In genomic region chr3:107982165-107982564, GRCh38 we compare ENCODE assay signal across 25 cellular contexts.
DNase-seq lines count a peak whose midpoint lies in the region; ATAC-seq, FAIRE-seq and TF ChIP-seq lines count a peak whose summit lies in the region.
"Had no signal": no experiment of that assay in that cellular context is flagged by ENCODE, and none has a peak within 500 bp of the region (broad histone marks: within the 10 kb centered on the region; RNA-seq: fewer than 3 reads in every experiment).

No MANE protein-coding gene starts in this region.

- no peaks in the 10 kb centered on the region for H3K79me2 ChIP-seq in astrocyte (ENCODE audit: insufficient read depth, low read length)

- H4K20me1 ChIP-seq in astrocyte (ENCODE audit: insufficient read depth, low read length): no peaks in the 10 kb centered on the region

- 20 to 29% methylated on average over 1 of the region's 1 CpG for WGBS in heart right ventricle, 2 donors

- ATAC-seq in heart right ventricle: no peak
- peak; percentile 53 for ATAC-seq in left colon
- no peak for ATAC-seq in GM18520 (IDR thresholded peaks at IDR 0.05; ENCODE audit: unreplicated experiment)

- peaks cover 4% of the 10 kb centered on the region for H3K4me1 Mint-ChIP-seq in astrocyte (ENCODE audit: low read depth, unreplicated experiment)

- intact Hi-C loops in heart right ventricle (cut with DNase I): loop anchor here in 1 of 10 donors (10.0 kb wide), 1 partner anchor 243 kb away; the partner anchor contains the start of gene IFT57
- intact Hi-C loops in cardiac septum (cut with DNase I): no loop called here
- intact Hi-C loops in left colon (cut with DNase I, micrococcal nuclease): no loop called here

- no peaks in the 10 kb centered on the region for H3K27me3 ChIP-seq in heart right ventricle
- no peaks in the 10 kb centered on the region for H3K27me3 ChIP-seq in astrocyte (ENCODE audit: insufficient read depth, low read length)

- H3K27ac Mint-ChIP-seq in astrocyte (ENCODE audit: unreplicated experiment): no peak overlapping the region
- H3K27ac Mint-ChIP-seq: activated B cell treated with CpG ODN at 0.5 μM for 24 hours had no signal

- H3K4me1 ChIP-seq in heart right ventricle (peaks cover 7 to 53% (median 24%) of the 10 kb centered on the region in 9 donors), astrocyte (ENCODE audit: insufficient read depth, low read length) (peaks cover 11% of the 10 kb centered on the region)

- no peaks in the 10 kb centered on the region for H3K36me3 ChIP-seq in heart right ventricle
- H3K36me3 ChIP-seq in astrocyte (ENCODE audit: insufficient read depth, low read length): no peaks in the 10 kb centered on the region
- H3K36me3 ChIP-seq: lower lobe of right lung had no signal

- peaks cover 6% of the 10 kb centered on the region for H3K27me3 Mint-ChIP-seq in astrocyte (ENCODE audit: low read depth, unreplicated experiment)
- H3K27me3 Mint-ChIP-seq: activated B cell treated with CpG ODN at 0.5 μM for 24 hours; activated naive CD8-positive, alpha-beta T cell had no signal

- H2AFZ ChIP-seq in astrocyte (ENCODE audit: low read depth, low read length): peak overlapping the region; percentile 53

- no peak for DNase-seq in heart right ventricle
- no peak for DNase-seq in cardiac septum (ENCODE audit: low spot score)
- DNase-seq in astrocyte (ENCODE audit: low read depth): no peak
- DNase-seq in left colon: no peak
- DNase-seq in SKM-1 (lab: John Stamatoyannopoulos, UW; ENCODE audit: unreplicated experiment): no peak
- DNase-seq in T-helper 9 cell: no peak
- DNase-seq: ACHN; activated B cell treated with CpG ODN at 0.5 μM for 24 hours; effector CD4-positive, alpha-beta T cell; EL; foreskin melanocyte; HCEC 1CT; Kasumi-1; NCI-H187 treated with DMSO at 0.1 percent for 48 hours; occipital lobe; RPMI8226; stimulated activated CD4-positive, alpha-beta T cell treated with anti-CD3 and anti-CD28 coated beads, Interleukin-2, amount 100 ng/mL, for 24 hours; T1000 had no signal

- no peak overlapping the region for H3K9ac ChIP-seq in astrocyte (ENCODE audit: low read length)

- no peak overlapping the region for H3K4me2 ChIP-seq in astrocyte (ENCODE audit: low read length)
- H3K4me2 ChIP-seq: smooth muscle cell had no signal

- no peak for TF ChIP-seq CTCF in heart right ventricle (IDR thresholded peaks at IDR 0.05)
- no peak for TF ChIP-seq CTCF in astrocyte (IDR thresholded peaks at IDR 0.05; ENCODE audit: insufficient read depth, low read depth, low read length)

- no peak for FAIRE-seq in astrocyte (lab: Jason Lieb, UNC)
- FAIRE-seq: D721Med, GM12892 had no signal

- H3K27ac ChIP-seq in heart right ventricle (peak overlapping the region in 7 of 10 donors; percentile 26 to 68 (median 60)), astrocyte (ENCODE audit: low read depth, low read length) (no peak overlapping the region)
- H3K27ac ChIP-seq: lower lobe of right lung, SK-N-MC had no signal

- H3K9me3 ChIP-seq in heart right ventricle: no peaks in the 10 kb centered on the region
- H3K9me3 ChIP-seq in astrocyte (ENCODE audit: insufficient read depth, low read depth, low read length): no peaks in the 10 kb centered on the region
- H3K9me3 ChIP-seq: lower lobe of right lung had no signal

- no peaks in the 10 kb centered on the region for H3K9me3 Mint-ChIP-seq in astrocyte (ENCODE audit: unreplicated experiment)
- H3K9me3 Mint-ChIP-seq: activated B cell treated with CpG ODN at 0.5 μM for 24 hours had no signal

- no peaks in the 10 kb centered on the region for H3K36me3 Mint-ChIP-seq in astrocyte (ENCODE audit: low read depth, unreplicated experiment)

- H3K4me3 Mint-ChIP-seq in astrocyte (ENCODE audit: unreplicated experiment): no peak overlapping the region
- H3K4me3 Mint-ChIP-seq: activated B cell treated with CpG ODN at 0.5 μM for 24 hours; activated naive CD8-positive, alpha-beta T cell had no signal

- H3K4me3 ChIP-seq in heart right ventricle: no peak overlapping the region
- no peak overlapping the region for H3K4me3 ChIP-seq in astrocyte (ENCODE audit: insufficient read depth, low read depth, low read length)
- H3K4me3 ChIP-seq: lower lobe of right lung, SK-N-MC, smooth muscle cell had no signal
